Comparison of ENCODE assay signal across 9 cellular contexts in genomic region chr1:33612877-33613487, GRCh38.
DNase-seq lines count a peak whose midpoint lies in the region; ATAC-seq, FAIRE-seq and TF ChIP-seq lines count a peak whose summit lies in the region.
"Had no signal": no experiment of that assay in that cellular context is flagged by ENCODE, and none has a peak within 500 bp of the region (broad histone marks: within the 10 kb centered on the region; RNA-seq: fewer than 3 reads in every experiment).

No MANE protein-coding gene starts in this region.

- no peaks in the 10 kb centered on the region for H3K36me3 ChIP-seq in HepG2 (replicated peaks in 1 of 2; ENCODE audit: control insufficient read depth in 1 of 2, insufficient read depth in 2 of 2, low read length in 2 of 2)

- no peaks in the 10 kb centered on the region for H3K4me1 ChIP-seq in HepG2 (ENCODE audit: insufficient read depth, low read length)

- DNase-seq in NCI-H524 (lab: John Stamatoyannopoulos, UW) (peak; percentile 51 to 81), NCI-H524 treated with DMSO at 0.1 percent for 48 hours (lab: John Stamatoyannopoulos, UW) (no peak), LoVo (ENCODE audit: low spot score) (peak; percentile 60), RPMI7951 (ENCODE audit: low read depth) (peak; percentile 66), choroid plexus epithelial cell (ENCODE audit: low read depth) (peak; percentile 85), HepG2 (ENCODE audit: low spot score) (peak; percentile 48), stromal cell of bone marrow (ENCODE audit: low read depth) (peak; percentile 34)
- DNase-seq: activated naive CD8-positive, alpha-beta T cell treated with anti-CD3 and anti-CD28 coated beads, Interleukin-2, amount 10 ng/mL, durations not matched to agents 7 days and 5 days had no signal

- intact Hi-C loops in HepG2 (cut with micrococcal nuclease; ENCODE audit: unreplicated experiment): no loop called here

- 0% methylated on average over 11 of the region's 11 CpGs for WGBS in HepG2 (ENCODE audit: low lambda C conversion rate)

- TF ChIP-seq RAD21 in HepG2 (CRISPR knock-in tag; IDR thresholded peaks at IDR 0.05): no peak

- FAIRE-seq in HepG2 (lab: Jason Lieb, UNC): peak; percentile 57

- peaks cover 2 to 43% of the 10 kb centered on the region in 2 experiments; a peak in 4 of 5 replicates for H3K27me3 ChIP-seq in HepG2 (ENCODE audit: control insufficient read depth in 1 of 2, insufficient read depth in 2 of 2, low read length in 2 of 2)

- no peaks in the 10 kb centered on the region for H4K20me1 ChIP-seq in HepG2 (ENCODE audit: insufficient read depth, low read length)

- CTCF ChIA-PET in HepG2 (lab: Yijun Ruan, JAX; ENCODE audit: low intra/inter-chr PET ratio, low total read pairs): no interaction called here

- H3K4me2 ChIP-seq in HepG2 (ENCODE audit: low read depth, low read length): no peak overlapping the region

- no peak overlapping the region for H3K9ac ChIP-seq in HepG2 (ENCODE audit: insufficient read depth, low read depth, low read length)

- TF ChIP-seq CTCF in choroid plexus epithelial cell (conservative IDR thresholded peaks at IDR 0.05; ENCODE audit: low read depth, low read length): peak; percentile 94
- peak; percentile 83 for TF ChIP-seq CTCF in HepG2 (CRISPR knock-in tag; IDR thresholded peaks at IDR 0.05)

- peak; percentile 81 for ATAC-seq in HepG2
- ATAC-seq in GM18511 (IDR thresholded peaks at IDR 0.05; ENCODE audit: unreplicated experiment): no peak

- BruUV-seq in HepG2 (replicated peaks; lab: Mats Ljungman, UMichigan): no TSS peak

- H3K9me3 ChIP-seq in HepG2 (ENCODE audit: low read length): no peaks in the 10 kb centered on the region

- TF ChIP-seq EP300 in HepG2 (IDR thresholded peaks at IDR 0.05; ENCODE audit: low read depth in 2 of 2, low read length in 2 of 2): no peak
- no peak for TF ChIP-seq EP300 in HepG2 (CRISPR knock-in tag; IDR thresholded peaks at IDR 0.05; ENCODE audit: borderline replicate concordance)

- H3K4me3 ChIP-seq in choroid plexus epithelial cell (ENCODE audit: low read depth, low read length) (no peak overlapping the region), HepG2 (replicated peaks in 1 of 3; ENCODE audit: insufficient read depth in 1 of 3, low read depth in 2 of 3, low read length in 3 of 3) (no peak overlapping the region)

- no peak overlapping the region for H3K27ac ChIP-seq in HepG2 (ENCODE audit: extremely low read length, insufficient read depth, low read length)

- H2AFZ ChIP-seq in HepG2 (ENCODE audit: low read length): no peak overlapping the region

- in situ Hi-C loops in HepG2 (cut with HindIII; ENCODE audit: extremely low pct_ligation_motif_present, low pct_unique_long_range_greater_than_20kb): no loop called here

- H3K79me2 ChIP-seq in HepG2 (ENCODE audit: insufficient read depth, low read length): no peaks in the 10 kb centered on the region

- TF ChIP-seq POLR2A in HepG2 (IDR thresholded peaks at IDR 0.05; ENCODE audit: insufficient read depth in 1 of 2, low read depth in 2 of 2, low read length in 2 of 2): no peak

- POLR2A ChIA-PET in HepG2 (lab: Yijun Ruan, JAX): no interaction called here

TF ChIP-seq in HepG2, 621 proteins besides CTCF, POLR2A, EP300 and RAD21:
- TF ChIP-seq XRCC5 (optimal IDR thresholded peaks at IDR 0.05; ENCODE audit: low read length) (peak; percentile 48), SMC3 (IDR thresholded peaks at IDR 0.05; ENCODE audit: low read length) (peak; percentile 33), FOXO1 (CRISPR knock-in tag; IDR thresholded peaks at IDR 0.05) (no peak), STAG1 (CRISPR knock-in tag; IDR thresholded peaks at IDR 0.05) (peak; percentile 76)
